In the genomic region with DNA sequence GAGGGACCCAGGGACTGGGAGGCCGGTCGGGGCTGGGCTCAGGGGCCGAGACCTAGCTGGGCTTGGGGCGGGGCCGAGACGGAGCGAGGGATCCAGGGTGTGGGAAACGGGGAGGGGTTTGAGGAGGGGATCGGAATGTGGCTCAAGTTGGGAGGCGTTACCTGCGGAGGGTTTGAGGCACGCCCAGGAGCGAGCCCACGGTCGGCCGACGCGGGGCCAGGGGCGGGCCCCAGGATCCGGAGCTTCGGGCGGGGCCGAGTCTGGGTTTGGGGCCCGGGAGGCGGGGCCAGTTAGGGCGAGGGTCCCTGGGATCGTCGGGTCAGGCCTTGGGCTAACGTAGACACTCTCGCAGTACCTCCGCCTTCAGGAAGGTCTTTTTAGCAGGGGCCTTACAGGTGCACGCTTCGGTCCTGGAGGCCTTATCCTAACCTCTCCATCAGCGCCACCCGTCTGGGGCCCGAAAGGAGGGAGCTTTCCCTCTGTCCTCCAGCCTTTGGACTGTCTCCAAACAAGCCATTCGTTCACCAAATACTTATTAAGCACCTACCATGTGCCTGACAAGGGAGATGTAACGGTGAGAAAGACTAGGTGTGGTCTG, we compare ENCODE assay signal across 8 cellular contexts.
A peak's percentile ranks its signal among the peaks of the same experiment; 100 is the strongest.
DNase-seq lines count a peak whose midpoint lies in the region; ATAC-seq and TF ChIP-seq lines count a peak whose summit lies in the region.
"Not testable (repeated sequence)": the region's sequence is repeated elsewhere in the genome, so short reads cannot be mapped to it uniquely, and the experiment has no call there.

No MANE protein-coding gene starts in this region.

- TF ChIP-seq CTCF in CD14-positive monocyte (IDR thresholded peaks at IDR 0.05); GM23338 (conservative IDR thresholded peaks at IDR 0.05; ENCODE audit: low read depth in 2 of 2); fibroblast of villous mesenchyme (IDR thresholded peaks at IDR 0.05; ENCODE audit: insufficient read depth, low read depth, low read length): not testable (repeated sequence)

- H3K27me3 ChIP-seq in GM23338 (ENCODE audit: insufficient read depth); SJSA1 (replicated peaks); mononuclear cell (ENCODE audit: insufficient read depth, low read length): not testable (repeated sequence)

- intact Hi-C loops in CD14-positive monocyte (cut with micrococcal nuclease) = not testable (repeated sequence)

- not testable (repeated sequence) for H3K9me2 ChIP-seq in GM23338 (ENCODE audit: insufficient read depth)

- H3K27ac ChIP-seq in GM23338 (ENCODE audit: low read depth) (peak overlapping the region; percentile 90; the same call in 1 of the 2 replicates), SJSA1 (peak overlapping the region; percentile 74; the same call in 1 of the 2 replicates), angular gyrus (ENCODE audit: low read depth, low read length) (peak overlapping the region; percentile 44)

- peaks cover 1 to 10% (median 4%) of the 10 kb centered on the region in 3 donors for H3K27me3 Mint-ChIP-seq in CD14-positive monocyte (ENCODE audit: low read depth in 3 of 3)
- not testable (repeated sequence) for H3K27me3 Mint-ChIP-seq in GM23338 (ENCODE audit: insufficient read depth, low read depth, poor library complexity); stimulated activated naive CD8-positive, alpha-beta T cell treated with anti-CD3 and anti-CD28 coated beads, Interleukin-15, Interleukin-2, amounts not matched to agents 100 ng/mL and 50 ng/mL, for 24 hours

- not testable (repeated sequence) for H3K9me3 ChIP-seq in SJSA1 (replicated peaks); mononuclear cell (ENCODE audit: low read depth, low read length)

- ATAC-seq in GM23338 = peak; percentile 41; the same call in 1 of the 3 replicates

- H3K4me3 ChIP-seq in GM23338 (peak overlapping the region; percentile 79), SJSA1 (peak overlapping the region; percentile 53), fibroblast of villous mesenchyme (ENCODE audit: low read depth, low read length) (peak overlapping the region; percentile 67), mononuclear cell (ENCODE audit: low read length) (peak overlapping the region; percentile 52)

- H3K27ac Mint-ChIP-seq in CD14-positive monocyte (peak overlapping the region; percentile 98 to 100 (median 100)), GM23338 (peak overlapping the region; percentile 100)
- H3K27ac Mint-ChIP-seq in stimulated activated naive CD8-positive, alpha-beta T cell treated with anti-CD3 and anti-CD28 coated beads, Interleukin-15, Interleukin-2, amounts not matched to agents 100 ng/mL and 50 ng/mL, for 24 hours = peak overlapping the region; percentile 68

- peak overlapping the region; percentile 96 for H3K4me2 ChIP-seq in GM23338

- H3K4me1 Mint-ChIP-seq in CD14-positive monocyte (peaks cover 28% of the 10 kb centered on the region), GM23338 (peaks cover 21% of the 10 kb centered on the region)
- peaks cover 24% of the 10 kb centered on the region for H3K4me1 Mint-ChIP-seq in stimulated activated naive CD8-positive, alpha-beta T cell treated with anti-CD3 and anti-CD28 coated beads, Interleukin-15, Interleukin-2, amounts not matched to agents 100 ng/mL and 50 ng/mL, for 24 hours (ENCODE audit: low read depth)

- DNase-seq in CD14-positive monocyte (ENCODE audit: low spot score); SJSA1 (ENCODE audit: low read depth in 1 of 2, low spot score in 2 of 2): not testable (repeated sequence)
- DNase-seq in GM23338 (ENCODE audit: low spot score) (peak; percentile 95), NCI-H1417 (lab: John Stamatoyannopoulos, UW) (peak in 2 of 3 experiments; percentile 72 to 76), fibroblast of villous mesenchyme (ENCODE audit: low read depth) (peak; percentile 21)

- not testable (repeated sequence) for H3K36me3 Mint-ChIP-seq in CD14-positive monocyte; stimulated activated naive CD8-positive, alpha-beta T cell treated with anti-CD3 and anti-CD28 coated beads, Interleukin-15, Interleukin-2, amounts not matched to agents 100 ng/mL and 50 ng/mL, for 24 hours (ENCODE audit: low read depth)
- peaks cover 21% of the 10 kb centered on the region; the same call in 2 of the 3 replicates for H3K36me3 Mint-ChIP-seq in GM23338 (ENCODE audit: low read depth)

- peak overlapping the region; percentile 98 to 99 for H3K4me3 Mint-ChIP-seq in CD14-positive monocyte
- H3K4me3 Mint-ChIP-seq in GM23338 = peak overlapping the region; percentile 85
- H3K4me3 Mint-ChIP-seq in stimulated activated naive CD8-positive, alpha-beta T cell treated with anti-CD3 and anti-CD28 coated beads, Interleukin-15, Interleukin-2, amounts not matched to agents 100 ng/mL and 50 ng/mL, for 24 hours = peak overlapping the region; percentile 88

- not testable (repeated sequence) for H3K36me3 ChIP-seq in GM23338 (ENCODE audit: insufficient read depth); SJSA1

- peak overlapping the region; percentile 94 for H2AFZ ChIP-seq in GM23338

- H3K4me1 ChIP-seq in GM23338 (ENCODE audit: insufficient read depth) = peaks cover 13% of the 10 kb centered on the region
- H3K4me1 ChIP-seq in SJSA1 (replicated peaks) = peaks cover 16% of the 10 kb centered on the region
- not testable (repeated sequence) for H3K4me1 ChIP-seq in mononuclear cell (ENCODE audit: insufficient read depth, low read length)

- not testable (repeated sequence) for H3F3A ChIP-seq in GM23338 (replicated peaks; ENCODE audit: low read depth)

- H3K9me3 Mint-ChIP-seq in CD14-positive monocyte; GM23338; stimulated activated naive CD8-positive, alpha-beta T cell treated with anti-CD3 and anti-CD28 coated beads, Interleukin-15, Interleukin-2, amounts not matched to agents 100 ng/mL and 50 ng/mL, for 24 hours: not testable (repeated sequence)

- H4K20me1 ChIP-seq in GM23338 (replicated peaks; ENCODE audit: insufficient read depth) = not testable (repeated sequence)

- H3K79me2 ChIP-seq in GM23338 (replicated peaks; ENCODE audit: insufficient read depth) = not testable (repeated sequence)

TF ChIP-seq in GM23338, 12 proteins besides CTCF, POLR2A, EP300 and RAD21:
- TF ChIP-seq POLR2AphosphoS5 (IDR thresholded peaks at IDR 0.05; ENCODE audit: low read depth) = peak; percentile 70
TF ChIP-seq in GM23338: peak in this region for 1; not testable (repeated sequence) for 11.
